1 cellular context compared by ENCODE assay signal in the genomic region with DNA sequence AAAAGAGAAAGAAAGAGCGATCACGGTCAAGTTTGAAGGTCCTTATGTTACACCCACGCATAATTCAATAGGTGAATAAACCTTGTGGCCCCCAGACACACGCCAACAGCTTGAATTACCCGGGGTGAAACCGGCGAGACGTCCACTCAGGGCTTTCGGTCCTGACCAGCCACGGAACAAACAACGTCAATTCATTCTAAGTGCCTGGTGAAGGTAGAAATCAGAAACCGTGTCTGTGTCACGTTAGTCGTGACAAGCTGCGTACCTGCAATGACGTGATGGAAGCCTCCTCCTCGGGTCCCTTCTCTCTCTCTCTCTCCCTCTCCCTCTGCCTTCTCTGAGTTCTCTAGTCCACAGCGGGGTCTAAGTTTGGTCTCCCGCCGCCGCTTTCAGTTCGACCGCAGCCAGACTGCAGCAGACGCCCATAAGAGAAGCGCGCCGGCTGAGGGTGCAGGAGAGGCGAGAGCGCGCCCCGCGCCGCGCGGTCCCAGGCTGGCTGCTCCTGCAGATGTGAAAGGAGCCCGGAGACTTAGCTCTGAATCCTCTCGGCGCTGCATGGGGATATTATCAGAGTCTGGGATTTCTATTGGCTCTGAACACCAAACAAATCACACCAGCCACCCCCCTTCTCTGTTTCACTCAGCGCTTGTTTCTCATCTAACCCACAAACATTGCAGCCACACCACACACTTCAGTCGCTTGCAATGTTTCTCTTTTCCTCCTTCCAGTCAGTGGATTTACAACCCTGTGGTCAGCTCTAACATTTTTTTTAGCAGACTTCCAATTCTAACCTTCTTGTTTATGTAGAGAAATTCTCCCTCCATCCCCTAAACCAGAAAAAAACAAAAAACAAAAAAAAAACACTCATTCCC.
TF ChIP-seq lines count a peak whose summit lies in the region.

Gene GREM2 (minus strand): TSS at position 537 of the 872 bp plus-strand sequence. CDS start 118,680 bp downstream, outside the sequence.

TF ChIP-seq in HEK293, 187 proteins besides CTCF, POLR2A, EP300 and RAD21 (continued from another document and continues in another):
- TF ChIP-seq PRDM6 (tag by site-specific recombination; IDR thresholded peaks at IDR 0.05): peak; percentile 68
- no peak for TF ChIP-seq OVOL3 (tag by site-specific recombination; IDR thresholded peaks at IDR 0.05)
- peak; percentile 90 for TF ChIP-seq ZBTB44 (tag by site-specific recombination; IDR thresholded peaks at IDR 0.05)
- TF ChIP-seq ZNF660 (tag by site-specific recombination; IDR thresholded peaks at IDR 0.05): peak; percentile 85; the same call in 1 of the 2 replicates
- TF ChIP-seq ZNF488 (tag by site-specific recombination; IDR thresholded peaks at IDR 0.05): no peak
- TF ChIP-seq KLF8 (tag by site-specific recombination; IDR thresholded peaks at IDR 0.05): peak; percentile 45
- TF ChIP-seq ZNF155 (tag by site-specific recombination; IDR thresholded peaks at IDR 0.05): no peak
- peak; percentile 87 for TF ChIP-seq ATF2 (tag by site-specific recombination; IDR thresholded peaks at IDR 0.05; ENCODE audit: low read depth)
- TF ChIP-seq, protein P1, sequence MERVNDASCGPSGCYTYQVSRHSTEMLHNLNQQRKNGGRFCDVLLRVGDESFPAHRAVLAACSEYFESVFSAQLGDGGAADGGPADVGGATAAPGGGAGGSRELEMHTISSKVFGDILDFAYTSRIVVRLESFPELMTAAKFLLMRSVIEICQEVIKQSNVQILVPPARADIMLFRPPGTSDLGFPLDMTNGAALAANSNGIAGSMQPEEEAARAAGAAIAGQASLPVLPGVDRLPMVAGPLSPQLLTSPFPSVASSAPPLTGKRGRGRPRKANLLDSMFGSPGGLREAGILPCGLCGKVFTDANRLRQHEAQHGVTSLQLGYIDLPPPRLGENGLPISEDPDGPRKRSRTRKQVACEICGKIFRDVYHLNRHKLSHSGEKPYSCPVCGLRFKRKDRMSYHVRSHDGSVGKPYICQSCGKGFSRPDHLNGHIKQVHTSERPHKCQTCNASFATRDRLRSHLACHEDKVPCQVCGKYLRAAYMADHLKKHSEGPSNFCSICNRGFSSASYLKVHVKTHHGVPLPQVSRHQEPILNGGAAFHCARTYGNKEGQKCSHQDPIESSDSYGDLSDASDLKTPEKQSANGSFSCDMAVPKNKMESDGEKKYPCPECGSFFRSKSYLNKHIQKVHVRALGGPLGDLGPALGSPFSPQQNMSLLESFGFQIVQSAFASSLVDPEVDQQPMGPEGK (tag by site-specific recombination; IDR thresholded peaks at IDR 0.05): peak; percentile 28
- peak; percentile 65; the same call in 1 of the 2 replicates for TF ChIP-seq ZFP37 (tag by site-specific recombination; IDR thresholded peaks at IDR 0.05)
- TF ChIP-seq ZBTB17 (tag by site-specific recombination; IDR thresholded peaks at IDR 0.05): peak; percentile 100
- TF ChIP-seq ZNF561 (tag by site-specific recombination; IDR thresholded peaks at IDR 0.05; ENCODE audit: borderline replicate concordance): peak; percentile 87
- 0 out of 2 replicates have a peak, but pooled peaks have one; percentile 41 for TF ChIP-seq ZSCAN30 (tag by site-specific recombination; IDR thresholded peaks at IDR 0.05)
- peak; percentile 34; the same call in 1 of the 2 replicates for TF ChIP-seq GLIS1 (tag by site-specific recombination; IDR thresholded peaks at IDR 0.05)
- TF ChIP-seq, protein P2, sequence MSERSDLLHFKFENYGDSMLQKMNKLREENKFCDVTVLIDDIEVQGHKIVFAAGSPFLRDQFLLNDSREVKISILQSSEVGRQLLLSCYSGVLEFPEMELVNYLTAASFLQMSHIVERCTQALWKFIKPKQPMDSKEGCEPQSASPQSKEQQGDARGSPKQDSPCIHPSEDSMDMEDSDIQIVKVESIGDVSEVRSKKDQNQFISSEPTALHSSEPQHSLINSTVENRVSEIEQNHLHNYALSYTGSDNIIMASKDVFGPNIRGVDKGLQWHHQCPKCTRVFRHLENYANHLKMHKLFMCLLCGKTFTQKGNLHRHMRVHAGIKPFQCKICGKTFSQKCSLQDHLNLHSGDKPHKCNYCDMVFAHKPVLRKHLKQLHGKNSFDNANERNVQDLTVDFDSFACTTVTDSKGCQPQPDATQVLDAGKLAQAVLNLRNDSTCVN (tag by site-specific recombination; optimal IDR thresholded peaks at IDR 0.05): peak; percentile 93
- no peak for TF ChIP-seq ZNF704 (tag by site-specific recombination; IDR thresholded peaks at IDR 0.05)
- TF ChIP-seq ZNF600 (tag by site-specific recombination; IDR thresholded peaks at IDR 0.05): peak; percentile 89
- peak; percentile 85 for TF ChIP-seq ZNF629 (tag by site-specific recombination; IDR thresholded peaks at IDR 0.05)
- TF ChIP-seq, protein P3, sequence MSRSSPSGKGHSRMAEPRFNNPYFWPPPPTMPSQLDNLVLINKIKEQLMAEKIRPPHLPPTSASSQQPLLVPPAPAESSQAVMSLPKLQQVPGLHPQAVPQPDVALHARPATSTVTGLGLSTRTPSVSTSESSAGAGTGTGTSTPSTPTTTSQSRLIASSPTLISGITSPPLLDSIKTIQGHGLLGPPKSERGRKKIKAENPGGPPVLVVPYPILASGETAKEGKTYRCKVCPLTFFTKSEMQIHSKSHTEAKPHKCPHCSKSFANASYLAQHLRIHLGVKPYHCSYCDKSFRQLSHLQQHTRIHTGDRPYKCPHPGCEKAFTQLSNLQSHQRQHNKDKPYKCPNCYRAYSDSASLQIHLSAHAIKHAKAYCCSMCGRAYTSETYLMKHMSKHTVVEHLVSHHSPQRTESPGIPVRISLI (tag by site-specific recombination; IDR thresholded peaks at IDR 0.05): peak; percentile 86; the same call in 1 of the 2 replicates
- TF ChIP-seq PRDM1 (tag by site-specific recombination; IDR thresholded peaks at IDR 0.05): peak; percentile 73; the same call in 1 of the 2 replicates
- TF ChIP-seq KLF16 (tag by site-specific recombination; IDR thresholded peaks at IDR 0.05): 0 out of 2 replicates have a peak, but pooled peaks have one; percentile 51
- peak; percentile 56; the same call in 1 of the 2 replicates for TF ChIP-seq REPIN1 (tag by site-specific recombination; IDR thresholded peaks at IDR 0.05; ENCODE audit: low read depth)
- peak; percentile 86 for TF ChIP-seq ZNF335 (tag by site-specific recombination; conservative IDR thresholded peaks at IDR 0.05)
- TF ChIP-seq ZSCAN23 (tag by site-specific recombination; IDR thresholded peaks at IDR 0.05): 0 out of 2 replicates have a peak, but pooled peaks have one; percentile 9
- TF ChIP-seq ZNF585B (tag by site-specific recombination; IDR thresholded peaks at IDR 0.05): no peak
- peak; percentile 37; the same call in 1 of the 2 replicates for TF ChIP-seq ZXDB (tag by site-specific recombination; IDR thresholded peaks at IDR 0.05)
- TF ChIP-seq SP2 (tag by site-specific recombination; IDR thresholded peaks at IDR 0.05): 0 out of 2 replicates have a peak, but pooled peaks have one; percentile 15
- peak; percentile 93 for TF ChIP-seq ZNF18 (tag by site-specific recombination; IDR thresholded peaks at IDR 0.05)
- no peak for TF ChIP-seq ZNF423 (tag by site-specific recombination; IDR thresholded peaks at IDR 0.05)
- TF ChIP-seq ZBTB21 (tag by site-specific recombination; IDR thresholded peaks at IDR 0.05): peak; percentile 58; the same call in 1 of the 2 replicates
- no peak for TF ChIP-seq ZNF623 (tag by site-specific recombination; IDR thresholded peaks at IDR 0.05)
- TF ChIP-seq GLIS2 (tag by site-specific recombination; IDR thresholded peaks at IDR 0.05): peak; percentile 57
- TF ChIP-seq ZNF311 (tag by site-specific recombination; IDR thresholded peaks at IDR 0.05; ENCODE audit: borderline replicate concordance): no peak
- TF ChIP-seq ZNF664 (tag by site-specific recombination; IDR thresholded peaks at IDR 0.05): peak; percentile 97
- TF ChIP-seq ZNF2 (tag by site-specific recombination; IDR thresholded peaks at IDR 0.05): peak; percentile 73
- peak; percentile 63; the same call in 1 of the 2 replicates for TF ChIP-seq ZNF394 (tag by site-specific recombination; IDR thresholded peaks at IDR 0.05; ENCODE audit: borderline replicate concordance)
- TF ChIP-seq, protein P4, sequence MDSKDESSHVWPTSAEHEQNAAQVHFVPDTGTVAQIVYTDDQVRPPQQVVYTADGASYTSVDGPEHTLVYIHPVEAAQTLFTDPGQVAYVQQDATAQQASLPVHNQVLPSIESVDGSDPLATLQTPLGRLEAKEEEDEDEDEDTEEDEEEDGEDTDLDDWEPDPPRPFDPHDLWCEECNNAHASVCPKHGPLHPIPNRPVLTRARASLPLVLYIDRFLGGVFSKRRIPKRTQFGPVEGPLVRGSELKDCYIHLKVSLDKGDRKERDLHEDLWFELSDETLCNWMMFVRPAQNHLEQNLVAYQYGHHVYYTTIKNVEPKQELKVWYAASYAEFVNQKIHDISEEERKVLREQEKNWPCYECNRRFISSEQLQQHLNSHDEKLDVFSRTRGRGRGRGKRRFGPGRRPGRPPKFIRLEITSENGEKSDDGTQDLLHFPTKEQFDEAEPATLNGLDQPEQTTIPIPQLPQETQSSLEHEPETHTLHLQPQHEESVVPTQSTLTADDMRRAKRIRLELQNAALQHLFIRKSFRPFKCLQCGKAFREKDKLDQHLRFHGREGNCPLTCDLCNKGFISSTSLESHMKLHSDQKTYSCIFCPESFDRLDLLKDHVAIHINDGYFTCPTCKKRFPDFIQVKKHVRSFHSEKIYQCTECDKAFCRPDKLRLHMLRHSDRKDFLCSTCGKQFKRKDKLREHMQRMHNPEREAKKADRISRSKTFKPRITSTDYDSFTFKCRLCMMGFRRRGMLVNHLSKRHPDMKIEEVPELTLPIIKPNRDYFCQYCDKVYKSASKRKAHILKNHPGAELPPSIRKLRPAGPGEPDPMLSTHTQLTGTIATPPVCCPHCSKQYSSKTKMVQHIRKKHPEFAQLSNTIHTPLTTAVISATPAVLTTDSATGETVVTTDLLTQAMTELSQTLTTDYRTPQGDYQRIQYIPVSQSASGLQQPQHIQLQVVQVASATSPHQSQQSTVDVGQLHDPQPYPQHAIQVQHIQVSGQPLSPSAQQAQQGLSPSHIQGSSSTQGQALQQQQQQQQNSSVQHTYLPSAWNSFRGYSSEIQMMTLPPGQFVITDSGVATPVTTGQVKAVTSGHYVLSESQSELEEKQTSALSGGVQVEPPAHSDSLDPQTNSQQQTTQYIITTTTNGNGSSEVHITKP (tag by site-specific recombination; IDR thresholded peaks at IDR 0.05): peak; percentile 95
- TF ChIP-seq ZFHX2 (tag by site-specific recombination; conservative IDR thresholded peaks at IDR 0.05): peak; percentile 69
- TF ChIP-seq ZNF76 (tag by site-specific recombination; IDR thresholded peaks at IDR 0.05; ENCODE audit: borderline replicate concordance, low read depth): 0 out of 2 replicates have a peak, but pooled peaks have one; percentile 15
- TF ChIP-seq GLI4 (tag by site-specific recombination; IDR thresholded peaks at IDR 0.05): no peak
